In genomic region chr19:18086590-18087138, GRCh38 we compare ENCODE assay signal across 8 cellular contexts. TPM values are rescaled to one million over a fixed set of nuclear protein-coding genes. Genes with fewer than 3 reads are reported as not detected.
DNase-seq lines count a peak whose midpoint lies in the region; ATAC-seq and TF ChIP-seq lines count a peak whose summit lies in the region.

TSS of gene IL12RB1 (minus strand) at chr19:18086934. CDS start at chr19:18086823, 111 bp downstream.

- H3K27ac Mint-ChIP-seq in nephron progenitor cell = no peak within 1 kb of the TSS

- H3K36me3 ChIP-seq in mucosa of stomach (ENCODE audit: control insufficient read depth, insufficient read depth, low read length) = no peaks in the 10 kb centered on the region

- H3K9me3 Mint-ChIP-seq in nephron progenitor cell = peaks cover 4% of the 10 kb centered on the region

- H3K4me1 Mint-ChIP-seq in nephron progenitor cell = peaks cover 12% of the 10 kb centered on the region

- no peaks in the 10 kb centered on the region for H3K36me3 Mint-ChIP-seq in nephron progenitor cell (ENCODE audit: low read depth)

- H3K27me3 ChIP-seq in AG04450 (ENCODE audit: control insufficient read depth, insufficient read depth, low read length) (peaks cover 4% of the 10 kb centered on the region), mucosa of stomach (ENCODE audit: control insufficient read depth, insufficient read depth, low read length) (no peaks in the 10 kb centered on the region)

- peaks cover 24% of the 10 kb centered on the region for H3K27me3 Mint-ChIP-seq in nephron progenitor cell (ENCODE audit: low read depth, poor library complexity)

- ATAC-seq in HG02642 (IDR thresholded peaks at IDR 0.05; ENCODE audit: poor library complexity, unreplicated experiment) = no peak

- no peaks in the 10 kb centered on the region for H3K4me1 ChIP-seq in mucosa of stomach (ENCODE audit: control insufficient read depth, insufficient read depth, low read length)

- TF ChIP-seq CTCF in AG04450 (IDR thresholded peaks at IDR 0.05; ENCODE audit: low read depth, low read length) (no peak), nephron progenitor cell (IDR thresholded peaks at IDR 0.05) (no peak)

- CTCF ChIA-PET in AG04450 (lab: Charles Lee) = interaction anchor here (0.9 kb wide), 1 partner anchor 227 kb away, joined by 3 read pairs; the partner anchor contains the start of gene RPL18A

- H3K4me3 ChIP-seq in AG04450 (ENCODE audit: low read depth, low read length) = peak within 1 kb of the TSS; percentile 22
- no peak within 1 kb of the TSS for H3K4me3 ChIP-seq in mucosa of stomach (ENCODE audit: low read length)

- POLR2A ChIA-PET in AG04450 (lab: Yijun Ruan, JAX) = interaction anchor here (0.7 kb wide), 1 partner anchor 16 kb away, joined by 5 read pairs; no protein-coding TSS in a partner anchor

- DNase-seq in AG04450 (ENCODE audit: low read depth, low spot score) (no peak), NAMALWA (ENCODE audit: low spot score) (peak; percentile 79), nephron progenitor cell (no peak), kidney glomerular epithelial cell (lab: John Stamatoyannopoulos, UW) (no peak), NCI-H146 (lab: John Stamatoyannopoulos, UW) (no peak)
- DNase-seq in activated T-helper 9 cell treated with anti-CD3 and anti-CD28 coated beads, Interleukin-2, amount 50 U/mL, for 16 hours (ENCODE audit: low read depth) = peak; percentile 35

- H3K4me3 Mint-ChIP-seq in nephron progenitor cell = no peak within 1 kb of the TSS

- peak within 1 kb of the TSS; percentile 57 for H3K9ac ChIP-seq in mucosa of stomach (ENCODE audit: low read length)

- no peak within 1 kb of the TSS for H3K27ac ChIP-seq in AG04450 (ENCODE audit: low read depth, low read length)

- H3K9me3 ChIP-seq in AG04450 (ENCODE audit: control insufficient read depth, insufficient read depth, low read length) (no peaks in the 10 kb centered on the region; the same call in 1 of the 2 replicates), mucosa of stomach (ENCODE audit: control insufficient read depth, low read length) (no peaks in the 10 kb centered on the region)

RNA-seq across cellular contexts. Expression of gene IL12RB1, which starts in this region (rescaled TPM):
- polyA plus RNA-seq in AG04450 (2011; rRNA removed) = 0.05 and 0.14 TPM in 2 replicates
- not detected in 2 replicates for polyA minus RNA-seq in AG04450 (2011; rRNA and poly(A)+ RNA removed)

Comparison
In these comparisons a context has a peak if more than half of its experiments do, and no peak if none do; other contexts are left out.
1. DNase-seq: peak in NAMALWA (single experiment) and activated T-helper 9 cell treated with anti-CD3 and anti-CD28 coated beads, Interleukin-2, amount 50 U/mL, for 16 hours (single experiment); none in AG04450 (single experiment), nephron progenitor cell (single experiment), kidney glomerular epithelial cell (single experiment) and NCI-H146 (single experiment).